In the genomic region with DNA sequence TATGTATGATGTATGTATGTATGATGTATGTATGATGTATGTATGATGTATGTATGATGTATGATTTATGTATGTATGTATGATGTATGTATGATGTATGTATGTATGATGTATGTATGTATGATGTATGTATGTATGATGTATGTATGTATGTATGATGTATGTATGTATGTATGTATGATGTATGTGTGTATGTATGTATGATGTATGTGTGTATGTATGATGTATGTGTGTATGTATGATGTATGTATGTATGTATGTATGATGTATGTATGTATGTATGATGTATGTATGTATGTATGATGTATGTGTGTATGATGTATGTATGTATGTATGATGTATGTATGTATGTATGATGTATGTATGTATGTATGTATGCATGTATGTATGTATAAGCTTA, we compare ENCODE assay signal across 7 cellular contexts. TPM values are rescaled to one million over a fixed set of nuclear protein-coding genes. Genes with fewer than 3 reads are reported as not detected.
DNase-seq lines count a peak whose midpoint lies in the region; ATAC-seq, FAIRE-seq and TF ChIP-seq lines count a peak whose summit lies in the region.
"Not testable (repeated sequence)": the region's sequence is repeated elsewhere in the genome, so short reads cannot be mapped to it uniquely, and the experiment has no call there.

No MANE protein-coding gene starts in this region.

- not testable (repeated sequence) for H3K27me3 Mint-ChIP-seq in astrocyte (ENCODE audit: low read depth, unreplicated experiment); immature natural killer cell (ENCODE audit: low read depth in 3 of 3); memory B cell

- H3K79me2 ChIP-seq in astrocyte (ENCODE audit: insufficient read depth, low read length); H1 (ENCODE audit: control insufficient read depth in 1 of 2, insufficient read depth in 2 of 2, low read length in 2 of 2): not testable (repeated sequence)

- H3K18ac ChIP-seq in H1 (ENCODE audit: extremely low read depth, low read length) = not testable (repeated sequence)

- H3K4me2 ChIP-seq in astrocyte (ENCODE audit: low read length); H1 (ENCODE audit: insufficient read depth in 1 of 2, low read depth in 2 of 2, low read length in 2 of 2): not testable (repeated sequence)

- H4K8ac ChIP-seq in H1 (ENCODE audit: extremely low read depth, insufficient read depth, low read length) = not testable (repeated sequence)

- not testable (repeated sequence) for H3K9ac ChIP-seq in astrocyte (ENCODE audit: low read length); H1 (replicated peaks in 1 of 4; ENCODE audit: extremely low read depth in 1 of 4, low read depth in 3 of 4, low read length in 3 of 4)

- not testable (repeated sequence) for H3K4ac ChIP-seq in H1 (replicated peaks; ENCODE audit: insufficient read length, low read depth, low read length)

- H3K36me3 ChIP-seq in HEK293 (ENCODE audit: control insufficient read depth in 2 of 2, insufficient read depth in 1 of 2, low read length in 2 of 2); astrocyte (ENCODE audit: insufficient read depth, low read length); H1 (ENCODE audit: control insufficient read depth in 2 of 4, insufficient read depth in 4 of 4, low read length in 3 of 4): not testable (repeated sequence)

- not testable (repeated sequence) for H3K4me1 ChIP-seq in HEK293 (ENCODE audit: control insufficient read depth, insufficient read depth, low read length); astrocyte (ENCODE audit: insufficient read depth, low read length); H1 (replicated peaks in 1 of 4; ENCODE audit: control insufficient read depth in 3 of 4, insufficient read depth in 4 of 4, low read length in 3 of 4)

- not testable (repeated sequence) for H3K23me2 ChIP-seq in H1 (ENCODE audit: low read depth, low read length)

- H4K20me1 ChIP-seq in astrocyte (ENCODE audit: insufficient read depth, low read length); H1 (replicated peaks in 1 of 2; ENCODE audit: control insufficient read depth in 1 of 2, insufficient read depth in 2 of 2, low read length in 2 of 2): not testable (repeated sequence)

- not testable (repeated sequence) for H3K23ac ChIP-seq in H1 (ENCODE audit: insufficient read length)

- H3K4me3 Mint-ChIP-seq in astrocyte (ENCODE audit: unreplicated experiment); immature natural killer cell; memory B cell: not testable (repeated sequence)

- H3K9me3 Mint-ChIP-seq in astrocyte (ENCODE audit: unreplicated experiment); immature natural killer cell; memory B cell: not testable (repeated sequence)

- TF ChIP-seq CTCF in HEK293 (tag by site-specific recombination; IDR thresholded peaks at IDR 0.05); astrocyte (IDR thresholded peaks at IDR 0.05; ENCODE audit: insufficient read depth, low read depth, low read length); H1 (IDR thresholded peaks at IDR 0.05; ENCODE audit: control extremely low read depth in 1 of 3, insufficient read depth in 1 of 3, low read depth in 1 of 3, low read length in 3 of 3): not testable (repeated sequence)

- not testable (repeated sequence) for H3K27me3 ChIP-seq in astrocyte (ENCODE audit: insufficient read depth, low read length); H1 (replicated peaks in 1 of 4; ENCODE audit: control insufficient read depth in 3 of 4, extremely low read depth in 1 of 4, insufficient read depth in 3 of 4, low read length in 3 of 4)

- not testable (repeated sequence) for H3K14ac ChIP-seq in H1 (ENCODE audit: insufficient read length)

- H2BK12ac ChIP-seq in H1 (ENCODE audit: low read depth, low read length) = not testable (repeated sequence)

- peak; percentile 62 for FAIRE-seq in RCC 7860 (lab: Jason Lieb, UNC)
- peak; percentile 23 for FAIRE-seq in astrocyte (lab: Jason Lieb, UNC)
- FAIRE-seq in H1 (lab: Jason Lieb, UNC) = not testable (repeated sequence)
- peak; percentile 91 for FAIRE-seq in urothelium cell line (lab: Jason Lieb, UNC)

- H3K56ac ChIP-seq in H1 (replicated peaks; ENCODE audit: insufficient read length, low read depth, low read length) = peak overlapping the region; percentile 99

- H3K27ac ChIP-seq in HEK293 (ENCODE audit: extremely low read depth, low read depth, low read length); astrocyte (ENCODE audit: low read depth, low read length); H1 (ENCODE audit: low read depth, low read length): not testable (repeated sequence)

- POLR2A ChIA-PET in HEK293 (lab: Yijun Ruan, JAX) = not testable (repeated sequence)
- POLR2A ChIA-PET in H1 (lab: Charles Lee; ENCODE audit: partially characterized antibody) = interaction anchor here (1.4 kb wide), 1 partner anchor 12 kb away, joined by 3 read pairs; the partner anchor contains the start of gene TMX4

- not testable (repeated sequence) for H4K5ac ChIP-seq in H1 (ENCODE audit: insufficient read length, low read depth, low read length)

- not testable (repeated sequence) for H3K4me1 Mint-ChIP-seq in astrocyte (ENCODE audit: low read depth, unreplicated experiment); immature natural killer cell; memory B cell

- H2BK15ac ChIP-seq in H1 (ENCODE audit: low read length) = not testable (repeated sequence)

- H2AFZ ChIP-seq in astrocyte (ENCODE audit: low read depth, low read length); H1 (ENCODE audit: low read length): not testable (repeated sequence)

- not testable (repeated sequence) for TF ChIP-seq POLR2A in H1 (IDR thresholded peaks at IDR 0.05; ENCODE audit: control extremely low read depth in 1 of 2, low read depth in 2 of 2, low read length in 2 of 2)

- CTCF ChIA-PET in HEK293 (lab: Yijun Ruan, JAX) = interaction anchor here (1.9 to 4.1 kb wide), 2 partner anchors 10 to 12 kb away, joined by 8 to 18 read pairs; no protein-coding TSS in a partner anchor
- CTCF ChIA-PET in H1 (lab: Charles Lee; ENCODE audit: partially characterized antibody) = not testable (repeated sequence)

- H3K79me1 ChIP-seq in H1 (ENCODE audit: low read depth, low read length) = not testable (repeated sequence)

- not testable (repeated sequence) for H2AK5ac ChIP-seq in H1 (ENCODE audit: low read depth, low read length)

- not testable (repeated sequence) for H2BK5ac ChIP-seq in H1 (ENCODE audit: low read depth, low read length)

- not testable (repeated sequence) for TF ChIP-seq EP300 in H1 (IDR thresholded peaks at IDR 0.05; ENCODE audit: borderline replicate concordance in 1 of 2, low read depth in 2 of 2, low read length in 2 of 2)

- H2BK120ac ChIP-seq in H1 (replicated peaks; ENCODE audit: low read depth, low read length) = not testable (repeated sequence)

- not testable (repeated sequence) for DNase-seq in RCC 7860 (ENCODE audit: low spot score); astrocyte (ENCODE audit: low read depth); H1 (ENCODE audit: low read depth in 1 of 2, low spot score in 2 of 2); immature natural killer cell; memory B cell (ENCODE audit: low spot score in 2 of 2); urothelium cell line (ENCODE audit: low spot score)

- not testable (repeated sequence) for H3K4me3 ChIP-seq in HEK293 (ENCODE audit: low read depth, low read length); astrocyte (ENCODE audit: insufficient read depth, low read depth, low read length); H1 (ENCODE audit: extremely low read depth in 1 of 4, insufficient read depth in 2 of 4, low read depth in 3 of 4, low read length in 4 of 4)

- H3K36me3 Mint-ChIP-seq in astrocyte (ENCODE audit: low read depth, unreplicated experiment); immature natural killer cell; memory B cell: not testable (repeated sequence)

- ATAC-seq in memory B cell (ENCODE audit: low read depth) = not testable (repeated sequence)

- not testable (repeated sequence) for H3K9me3 ChIP-seq in HEK293 (ENCODE audit: control insufficient read depth, insufficient read depth, low read depth, low read length); astrocyte (ENCODE audit: insufficient read depth, low read depth, low read length); H1 (ENCODE audit: insufficient read depth in 2 of 2, low read depth in 1 of 2, low read length in 1 of 2)

- H3K27ac Mint-ChIP-seq in astrocyte (ENCODE audit: unreplicated experiment) = not testable (repeated sequence)
- H3K27ac Mint-ChIP-seq in immature natural killer cell (peak overlapping the region in 4 of 6 donors; percentile 18 to 54 (median 41)), memory B cell (peak overlapping the region; percentile 62)

- TF ChIP-seq RAD21 in H1 (IDR thresholded peaks at IDR 0.05 in 1 of 2, conservative IDR thresholded peaks at IDR 0.05 in 1 of 2; ENCODE audit: low read depth in 2 of 2, low read length in 2 of 2) = not testable (repeated sequence)

- H2BK20ac ChIP-seq in H1 (ENCODE audit: low read length) = not testable (repeated sequence)

- not testable (repeated sequence) for H4K91ac ChIP-seq in H1 (replicated peaks; ENCODE audit: insufficient read length, low read length)

RNA-seq across cellular contexts. Expression of gene TMX4, which starts 12.0 kb away (rescaled TPM):
- 17.3 and 20.4 TPM in 2 replicates for total RNA-seq in astrocyte
- total RNA-seq in H1 (2021; fragmentation: NEBNext Ultra II Directional; extraction: Animal tissue kit (Norgen Biotek cat#: 25700)) = 7.8 and 11.1 TPM in 2 replicates
- polyA plus RNA-seq in H1 (2011; rRNA removed) (1.8 and 2.1 TPM in 2 replicates), immature natural killer cell (100 to 1,000 TPM in 1 of 3 donors, 10 to 100 TPM in 2; 88.2 to 179 (median 91.6) TPM)
- 2.6 TPM for polyA plus RNA-seq in H1 (2011; cell fraction: cytosol; rRNA removed)
- polyA plus RNA-seq in H1 (2011; cell fraction: nucleus; rRNA removed) = 1.7 TPM
- polyA plus RNA-seq in H1 (2012, experiment 1 of 2) = 2.8 to 4.9 TPM (median 3.9 TPM) in 4 replicates
- polyA plus RNA-seq in H1 (2012, experiment 2 of 2) = 0.91 TPM
- 6.1 TPM for polyA plus RNA-seq in H1 (2013, experiment 1 of 2)
- 7.1 TPM for polyA plus RNA-seq in H1 (2013, experiment 2 of 2)
- polyA minus RNA-seq in H1 (2011; rRNA and poly(A)+ RNA removed) = 5.9 and 7.3 TPM in 2 replicates
- polyA minus RNA-seq in H1 (2011; cell fraction: cytosol; rRNA and poly(A)+ RNA removed) = 3.2 TPM
- 4.2 TPM for polyA minus RNA-seq in H1 (2011; cell fraction: nucleus; rRNA and poly(A)+ RNA removed)
